Comparison of ENCODE assay signal across 13 cellular contexts in genomic region chr1:38587734-38588133, GRCh38.
A peak's percentile ranks its signal among the peaks of the same experiment; 100 is the strongest.
DNase-seq lines count a peak whose midpoint lies in the region; TF ChIP-seq lines count a peak whose summit lies in the region.
"Had no signal": no experiment of that assay in that cellular context is flagged by ENCODE, and none has a peak within 500 bp of the region (broad histone marks: within the 10 kb centered on the region; RNA-seq: fewer than 3 reads in every experiment).

No MANE protein-coding gene starts in this region.

- no peak overlapping the region for H3K27ac Mint-ChIP-seq in endodermal cell
- H3K27ac Mint-ChIP-seq in CD4-positive, alpha-beta memory T cell: no peak overlapping the region
- H3K27ac Mint-ChIP-seq: B cell, CD14-positive monocyte had no signal

- H3K4me1 ChIP-seq in A673 (ENCODE audit: insufficient read depth, low read length, poor library complexity, severe bottlenecking): peaks cover 60% of the 10 kb centered on the region
- H3K4me1 ChIP-seq in BE2C: no peaks in the 10 kb centered on the region
- no peaks in the 10 kb centered on the region for H3K4me1 ChIP-seq in endodermal cell (ENCODE audit: control insufficient read depth, insufficient read depth, low read length)
- no peaks in the 10 kb centered on the region for H3K4me1 ChIP-seq in CD4-positive, alpha-beta memory T cell (ENCODE audit: insufficient read depth, low read length)

- H3K9me3 Mint-ChIP-seq in endodermal cell: peaks cover 12% of the 10 kb centered on the region
- peaks cover 0 to 9% (median 5%) of the 10 kb centered on the region in 8 donors for H3K9me3 Mint-ChIP-seq in CD4-positive, alpha-beta memory T cell

- CTCF ChIA-PET in A673 (lab: Charles Lee): no interaction called here
- CTCF ChIA-PET in CD4-positive, alpha-beta memory T cell (lab: Charles Lee; ENCODE audit: partially characterized antibody): interaction anchor here (0.9 to 1.1 kb wide), 2 partner anchors 98 to 101 kb away, joined by 3 read pairs; no protein-coding TSS in a partner anchor

- peaks cover 13% of the 10 kb centered on the region for H3K9me3 ChIP-seq in A673 (ENCODE audit: low read depth, low read length, poor library complexity, severe bottlenecking)
- no peaks in the 10 kb centered on the region for H3K9me3 ChIP-seq in BE2C
- peaks cover 12% of the 10 kb centered on the region for H3K9me3 ChIP-seq in endodermal cell (ENCODE audit: control insufficient read depth, low read length)
- H3K9me3 ChIP-seq in CD4-positive, alpha-beta memory T cell (ENCODE audit: control insufficient read depth in 1 of 2, low read length in 2 of 2): no peaks in the 10 kb centered on the region

- POLR2A ChIA-PET in A673 (lab: Charles Lee; ENCODE audit: low non-redundant PET): no interaction called here
- POLR2A ChIA-PET in CD4-positive, alpha-beta memory T cell (lab: Charles Lee; ENCODE audit: partially characterized antibody): no interaction called here

- no peak for TF ChIP-seq CTCF in A673 (conservative IDR thresholded peaks at IDR 0.05; ENCODE audit: low read depth, low read length)
- TF ChIP-seq CTCF in BE2C (IDR thresholded peaks at IDR 0.05; ENCODE audit: low read depth, low read length): no peak
- no peak for TF ChIP-seq CTCF in endodermal cell (conservative IDR thresholded peaks at IDR 0.05)

- no peaks in the 10 kb centered on the region for H3K27me3 ChIP-seq in A673 (replicated peaks; ENCODE audit: insufficient read depth, low read depth, low read length, poor library complexity)
- H3K27me3 ChIP-seq in BE2C: no peaks in the 10 kb centered on the region
- H3K27me3 ChIP-seq in endodermal cell (ENCODE audit: control insufficient read depth, insufficient read depth, low read length, poor library complexity, severe bottlenecking): no peaks in the 10 kb centered on the region
- H3K27me3 ChIP-seq in CD4-positive, alpha-beta memory T cell (ENCODE audit: insufficient read depth, low read length): no peaks in the 10 kb centered on the region

- H3K9ac ChIP-seq in endodermal cell (ENCODE audit: extremely low read depth, low read length, poor library complexity, severe bottlenecking): no peak overlapping the region

- DNase-seq in activated effector memory CD4-positive, alpha-beta T cell treated with anti-CD3 and anti-CD28 coated beads, Interleukin-2, amount 50 U/mL, for 16 hours: peak; percentile 1
- DNase-seq in activated effector memory CD4-positive, alpha-beta T cell treated with Interleukin-2 at 50 U/mL for 16 hours: no peak
- DNase-seq in A673 (ENCODE audit: low spot score): peak; percentile 35
- DNase-seq in BE2C: peak; percentile 18
- DNase-seq in endodermal cell: peak; percentile 22
- DNase-seq in NCI-H146 (lab: John Stamatoyannopoulos, UW): no peak
- DNase-seq in NCI-H2029 treated with DMSO at 0.1 percent for 48 hours (lab: John Stamatoyannopoulos, UW): no peak
- no peak for DNase-seq in CD4-positive, alpha-beta memory T cell
- DNase-seq: NCI-H187, SIG-M5 had no signal

- H3K4me1 Mint-ChIP-seq in endodermal cell: peaks cover 2% of the 10 kb centered on the region
- peaks cover 0 to 8% (median 2%) of the 10 kb centered on the region in 4 donors for H3K4me1 Mint-ChIP-seq in CD4-positive, alpha-beta memory T cell

- no peak overlapping the region for H3K4me3 ChIP-seq in A673 (ENCODE audit: low read depth, low read length, poor library complexity, severe bottlenecking)
- H3K4me3 ChIP-seq in BE2C (ENCODE audit: low read depth, low read length): no peak overlapping the region
- no peak overlapping the region for H3K4me3 ChIP-seq in endodermal cell (ENCODE audit: low read length)
- no peak overlapping the region for H3K4me3 ChIP-seq in CD4-positive, alpha-beta memory T cell (ENCODE audit: low read length in 2 of 2)
- H3K4me3 ChIP-seq: SK-N-MC had no signal

- 96 to 100% methylated on average over 1 of the region's 1 CpG for WGBS in endodermal cell (ENCODE audit: insufficient coverage in 1 of 2, insufficient read length in 1 of 2), 2 experiments

- intact Hi-C loops in A673 (cut with micrococcal nuclease; ENCODE audit: unreplicated experiment): loop anchor here (5.0 kb wide), 4 partner anchors 80 to 560 kb away; no protein-coding TSS in a partner anchor
- intact Hi-C loops in CD4-positive, alpha-beta memory T cell (cut with micrococcal nuclease): loop anchor here (1.0 to 5.0 kb wide), 3 partner anchors 97 to 561 kb away; no protein-coding TSS in a partner anchor

- BruUV-seq in A673 (replicated peaks; lab: Mats Ljungman, UMichigan): no TSS peak

- H3K27me3 Mint-ChIP-seq in endodermal cell (ENCODE audit: insufficient read depth): peaks cover 9% of the 10 kb centered on the region
- H3K27me3 Mint-ChIP-seq in CD4-positive, alpha-beta memory T cell: peaks cover 2 to 10% of the 10 kb centered on the region in 2 donors

- H3K4me3 Mint-ChIP-seq in endodermal cell: no peak overlapping the region
- no peak overlapping the region for H3K4me3 Mint-ChIP-seq in CD4-positive, alpha-beta memory T cell

- H3K36me3 ChIP-seq in A673 (ENCODE audit: insufficient read depth, low read length, poor library complexity, severe bottlenecking) (no peaks in the 10 kb centered on the region), BE2C (no peaks in the 10 kb centered on the region), endodermal cell (ENCODE audit: control insufficient read depth, insufficient read depth, low read length) (no peaks in the 10 kb centered on the region)
- no peaks in the 10 kb centered on the region for H3K36me3 ChIP-seq in CD4-positive, alpha-beta memory T cell (ENCODE audit: insufficient read depth, low read length)

- H3K27ac ChIP-seq in A673 (ENCODE audit: low read depth, low read length, poor library complexity, severe bottlenecking): no peak overlapping the region
- H3K27ac ChIP-seq in endodermal cell (ENCODE audit: low read depth, low read length): no peak overlapping the region
- H3K27ac ChIP-seq in CD4-positive, alpha-beta memory T cell (ENCODE audit: low read depth, low read length): no peak overlapping the region
- H3K27ac ChIP-seq: SK-N-MC had no signal

- H3K36me3 Mint-ChIP-seq in endodermal cell (ENCODE audit: low read depth): no peaks in the 10 kb centered on the region
- no peaks in the 10 kb centered on the region for H3K36me3 Mint-ChIP-seq in CD4-positive, alpha-beta memory T cell
- H3K36me3 Mint-ChIP-seq: CD14-positive monocyte had no signal

Comparison
In these comparisons a context has a peak if more than half of its experiments do, and no peak if none do; other contexts are left out.
1. DNase-seq: peak in activated effector memory CD4-positive, alpha-beta T cell treated with anti-CD3 and anti-CD28 coated beads, Interleukin-2, amount 50 U/mL, for 16 hours (single experiment), A673 (single experiment), BE2C (single experiment) and endodermal cell (single experiment); none in activated effector memory CD4-positive, alpha-beta T cell treated with Interleukin-2 at 50 U/mL for 16 hours (single experiment), NCI-H146 (single experiment), NCI-H2029 treated with DMSO at 0.1 percent for 48 hours (single experiment) and CD4-positive, alpha-beta memory T cell (0 of 5).